Comparison of ENCODE assay signal across 10 cellular contexts in the genomic region with DNA sequence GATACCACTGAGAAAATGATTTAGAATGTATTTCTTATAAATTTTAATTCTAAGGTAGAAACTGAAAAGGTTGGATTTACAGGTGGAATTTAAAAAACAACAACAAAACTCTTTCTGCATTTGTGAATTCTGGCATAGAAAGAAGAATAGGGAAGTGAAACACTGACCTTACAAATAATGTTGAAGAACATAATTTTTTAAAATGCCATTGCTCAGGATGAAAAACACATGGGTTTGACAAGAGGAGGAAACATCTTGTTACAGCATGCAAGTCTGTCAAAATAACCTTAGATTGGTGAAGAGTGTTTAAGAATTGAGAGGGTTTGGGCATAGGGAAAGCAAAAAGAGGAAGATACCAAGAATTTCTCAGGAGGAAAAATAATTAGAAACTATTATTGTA.
DNase-seq lines count a peak whose midpoint lies in the region; ATAC-seq and TF ChIP-seq lines count a peak whose summit lies in the region.
"Had no signal": no experiment of that assay in that cellular context is flagged by ENCODE, and none has a peak within 500 bp of the region (broad histone marks: within the 10 kb centered on the region; RNA-seq: fewer than 3 reads in every experiment).

No MANE protein-coding gene starts in this region.

- peaks cover 0 to 9% of the 10 kb centered on the region in 2 experiments for H3K9me3 ChIP-seq in CD4-positive, CD25-positive, alpha-beta regulatory T cell (ENCODE audit: control insufficient read depth in 2 of 2, low read length in 2 of 2)
- H3K9me3 ChIP-seq in mesenchymal stem cell (ENCODE audit: control insufficient read depth, low read length) (no peaks in the 10 kb centered on the region), stomach (peaks cover 0 to 5% (median 0%) of the 10 kb centered on the region in 4 donors)

- no peak overlapping the region for H2AK5ac ChIP-seq in mesenchymal stem cell (ENCODE audit: low read length, severe bottlenecking)

- H3K4me1 ChIP-seq in CD4-positive, CD25-positive, alpha-beta regulatory T cell (ENCODE audit: control insufficient read depth, insufficient read depth, low read length, poor library complexity, severe bottlenecking) = peaks cover 12% of the 10 kb centered on the region
- H3K4me1 ChIP-seq in mesenchymal stem cell (ENCODE audit: control insufficient read depth, insufficient read depth, low read depth, low read length) = no peaks in the 10 kb centered on the region
- H3K4me1 ChIP-seq in stomach = no peaks in the 10 kb centered on the region

- H2BK15ac ChIP-seq in mesenchymal stem cell (ENCODE audit: low read depth, poor library complexity, severe bottlenecking) = no peak overlapping the region

- H2BK5ac ChIP-seq in mesenchymal stem cell (ENCODE audit: low read depth, low read length, poor library complexity, severe bottlenecking) = no peak overlapping the region

- DNase-seq in CD4-positive, CD25-positive, alpha-beta regulatory T cell = no peak
- DNase-seq in RPMI8226 = peak; percentile 59
- no peak for DNase-seq in mesenchymal stem cell
- DNase-seq in SW480 (ENCODE audit: low spot score) = no peak
- no peak for DNase-seq in stomach
- no peak for DNase-seq in amygdala (lab: John Stamatoyannopoulos, UW)
- DNase-seq: NCI-H1105 had no signal

- H3K27ac ChIP-seq in CD4-positive, CD25-positive, alpha-beta regulatory T cell (ENCODE audit: insufficient read depth, low read length, poor library complexity, severe bottlenecking) = peak overlapping the region; percentile 47
- H3K27ac ChIP-seq in mesenchymal stem cell (ENCODE audit: low read length, poor library complexity, severe bottlenecking) (no peak overlapping the region), stomach (peak overlapping the region in 2 of 5 donors; percentile 35 to 40)

- no peak overlapping the region for H3K4me2 ChIP-seq in mesenchymal stem cell (ENCODE audit: low read length, poor library complexity, severe bottlenecking)

- H3K27ac Mint-ChIP-seq in CD4-positive, CD25-positive, alpha-beta regulatory T cell = peak overlapping the region; percentile 72 to 95 (median 89)

- no peak overlapping the region for H2AFZ ChIP-seq in mesenchymal stem cell (ENCODE audit: low read depth, low read length)

- H3K9ac ChIP-seq in mesenchymal stem cell (ENCODE audit: low read length) = no peak overlapping the region

- H3K27me3 ChIP-seq in CD4-positive, CD25-positive, alpha-beta regulatory T cell (ENCODE audit: control insufficient read depth, insufficient read depth, low read length) = no peaks in the 10 kb centered on the region
- no peaks in the 10 kb centered on the region for H3K27me3 ChIP-seq in mesenchymal stem cell (ENCODE audit: control insufficient read depth in 1 of 2, insufficient read depth in 1 of 2, low read length in 2 of 2)
- no peaks in the 10 kb centered on the region for H3K27me3 ChIP-seq in stomach

- no peak overlapping the region for H3K14ac ChIP-seq in mesenchymal stem cell (ENCODE audit: low read length in 2 of 2)

- H3K4me1 Mint-ChIP-seq in CD4-positive, CD25-positive, alpha-beta regulatory T cell = peaks cover 11 to 41% (median 25%) of the 10 kb centered on the region in 4 donors

- H2BK12ac ChIP-seq in mesenchymal stem cell (ENCODE audit: low read length in 2 of 2) = no peak overlapping the region

- H3K4me3 Mint-ChIP-seq in CD4-positive, CD25-positive, alpha-beta regulatory T cell = peak overlapping the region; percentile 40 to 72 (median 70)

- ATAC-seq in CD4-positive, CD25-positive, alpha-beta regulatory T cell (ENCODE audit: low read depth in 2 of 2) = no peak
- peak; percentile 60 for ATAC-seq in GM18868 (IDR thresholded peaks at IDR 0.05; ENCODE audit: unreplicated experiment)
- ATAC-seq in HG02938 (IDR thresholded peaks at IDR 0.05; ENCODE audit: unreplicated experiment) = peak; percentile 46

- peak overlapping the region; percentile 76 for H3K4me3 ChIP-seq in CD4-positive, CD25-positive, alpha-beta regulatory T cell (ENCODE audit: low read depth, low read length)
- H3K4me3 ChIP-seq in mesenchymal stem cell (ENCODE audit: insufficient read depth in 1 of 2, low read depth in 1 of 2, low read length in 2 of 2) (no peak overlapping the region), stomach (no peak overlapping the region)
- H3K4me3 ChIP-seq: lung had no signal

- H3K4ac ChIP-seq in mesenchymal stem cell (ENCODE audit: low read depth in 1 of 2, low read length in 2 of 2) = no peak overlapping the region

- H2BK120ac ChIP-seq in mesenchymal stem cell (ENCODE audit: low read depth, low read length) = no peak overlapping the region

- peaks cover 3% of the 10 kb centered on the region for H3K36me3 Mint-ChIP-seq in CD4-positive, CD25-positive, alpha-beta regulatory T cell

- no peak overlapping the region for H3K23ac ChIP-seq in mesenchymal stem cell (ENCODE audit: low read length in 2 of 2)

- H3K9me3 Mint-ChIP-seq in CD4-positive, CD25-positive, alpha-beta regulatory T cell = peaks cover 1 to 12% (median 6%) of the 10 kb centered on the region in 7 donors

- H3K18ac ChIP-seq in mesenchymal stem cell (ENCODE audit: low read depth in 1 of 2, low read length in 2 of 2) = no peak overlapping the region

- H3K36me3 ChIP-seq in CD4-positive, CD25-positive, alpha-beta regulatory T cell (ENCODE audit: control insufficient read depth, insufficient read depth, low read length) = no peaks in the 10 kb centered on the region
- H3K36me3 ChIP-seq in mesenchymal stem cell (ENCODE audit: control insufficient read depth in 1 of 2, insufficient read depth in 2 of 2, low read depth in 1 of 2, low read length in 2 of 2) (no peaks in the 10 kb centered on the region), stomach (no peaks in the 10 kb centered on the region)

- intact Hi-C loops in stomach (cut with DNase I; ENCODE audit: low total_unique reads) = no loop called here

- no peak for TF ChIP-seq POLR2A in stomach (IDR thresholded peaks at IDR 0.05)

- H3K79me1 ChIP-seq in mesenchymal stem cell (replicated peaks; ENCODE audit: low read length, poor library complexity, severe bottlenecking) = no peaks in the 10 kb centered on the region

- H4K91ac ChIP-seq in mesenchymal stem cell (ENCODE audit: low read length) = no peak overlapping the region

- no peak for TF ChIP-seq CTCF in stomach (IDR thresholded peaks at IDR 0.05)

- H3K27me3 Mint-ChIP-seq in CD4-positive, CD25-positive, alpha-beta regulatory T cell = no peaks in the 10 kb centered on the region

- TF ChIP-seq EP300 in stomach (IDR thresholded peaks at IDR 0.05) = no peak

- H4K8ac ChIP-seq in mesenchymal stem cell (ENCODE audit: low read length) = no peak overlapping the region

Comparison
In these comparisons a context has a peak if more than half of its experiments do, and no peak if none do; other contexts are left out.
1. ATAC-seq: peak in GM18868 (single experiment) and HG02938 (single experiment); none in CD4-positive, CD25-positive, alpha-beta regulatory T cell (0 of 2).